29 cellular contexts compared by ENCODE assay signal in genomic region chr16:66678314-66678713, GRCh38.
"Had no signal": no experiment of that assay in that cellular context is flagged by ENCODE, and none has a peak within 500 bp of the region (broad histone marks: within the 10 kb centered on the region; RNA-seq: fewer than 3 reads in every experiment).

No MANE protein-coding gene starts in this region.

- H2AFZ ChIP-seq: hepatocyte had no signal

- H3K4me2 ChIP-seq: hepatocyte had no signal

- H3K36me3 ChIP-seq: colonic mucosa, esophagus squamous epithelium, gastrocnemius medialis, right atrium auricular region had no signal

- H3K4me1 Mint-ChIP-seq: activated naive CD8-positive, alpha-beta T cell treated with anti-CD3 and anti-CD28 coated beads, Interleukin-2, amount 50 U/mL, for 24 hours; naive thymus-derived CD4-positive, alpha-beta T cell; T-cell had no signal

- H3K4me3 ChIP-seq: body of pancreas, colonic mucosa, esophagus squamous epithelium, gastrocnemius medialis, hepatocyte, right atrium auricular region, spleen, transverse colon had no signal

- H3K9me3 Mint-ChIP-seq: activated naive CD4-positive, alpha-beta T cell treated with anti-CD3 and anti-CD28 coated beads for 36 hours; activated naive CD8-positive, alpha-beta T cell treated with anti-CD3 and anti-CD28 coated beads, Interleukin-2, amount 50 U/mL, for 24 hours; activated T-helper 1 cell treated with anti-CD3 and anti-CD28 coated beads, Interleukin-12 subunit alpha, Interleukin-12 subunit beta, Interleukin-2, Interleukin-4 antibody, amounts not matched to agents 30 ng/mL and 10 ng/mL and 1 ng/mL, durations not matched to agents 14 hours and 24 hours and 36 hours; naive thymus-derived CD4-positive, alpha-beta T cell; T-cell; T-helper 2 cell treated with Interferon-gamma antibody and Interleukin-4, amounts not matched to agents 5 μg/mL and 100 μg/mL, for 36 hours had no signal

- H3K27me3 Mint-ChIP-seq: activated naive CD8-positive, alpha-beta T cell treated with anti-CD3 and anti-CD28 coated beads, Interleukin-2, amount 50 U/mL, for 24 hours; naive thymus-derived CD4-positive, alpha-beta T cell; T-cell had no signal

- DNase-seq: activated CD4-positive, alpha-beta T cell treated with anti-CD3 and anti-CD28 coated beads for 4 hours; activated CD4-positive, alpha-beta T cell treated with anti-CD3 and anti-CD28 coated beads, Interleukin-2, amount 50 U/mL, for 48 hours; activated CD8-positive, alpha-beta memory T cell treated with anti-CD3 and anti-CD28 coated beads for 24 hours; activated CD8-positive, alpha-beta memory T cell treated with anti-CD3 and anti-CD28 coated beads, Interleukin-2, amount 50 U/mL, for 4 hours; activated effector memory CD4-positive, alpha-beta T cell treated with anti-CD3 and anti-CD28 coated beads, Interleukin-2, amount 50 U/mL, for 16 hours; activated naive CD4-positive, alpha-beta T cell treated with anti-CD3 and anti-CD28 coated beads for 36 hours; activated naive CD8-positive, alpha-beta T cell treated with anti-CD3 and anti-CD28 coated beads, Interleukin-2, amount 50 U/mL, for 24 hours; activated T-cell treated with anti-CD3 and anti-CD28 coated beads, Interleukin-2, amount 50 U/mL, for 1 hour; body of pancreas; cerebellar nuclear complex; colonic mucosa; effector CD8-positive, alpha-beta T cell; esophagus squamous epithelium; gastrocnemius medialis; kidney; left colon; midbrain; naive thymus-derived CD4-positive, alpha-beta T cell; nucleus accumbens; spleen; stimulated activated CD4-positive, alpha-beta T cell treated with anti-CD3 and anti-CD28 coated beads, Interleukin-2, amount 100 ng/mL, for 48 hours; stimulated activated naive CD4-positive, alpha-beta T cell treated with Interleukin-2 at 50 U/mL for 16 hours; T-cell; transverse colon had no signal

- H3K27ac Mint-ChIP-seq: activated naive CD4-positive, alpha-beta T cell treated with anti-CD3 and anti-CD28 coated beads for 36 hours; activated naive CD8-positive, alpha-beta T cell treated with anti-CD3 and anti-CD28 coated beads, Interleukin-2, amount 50 U/mL, for 24 hours; activated T-helper 1 cell treated with anti-CD3 and anti-CD28 coated beads, Interleukin-12 subunit alpha, Interleukin-12 subunit beta, Interleukin-2, Interleukin-4 antibody, amounts not matched to agents 30 ng/mL and 10 ng/mL and 1 ng/mL, durations not matched to agents 14 hours and 24 hours and 36 hours; naive thymus-derived CD4-positive, alpha-beta T cell; T-cell; T-helper 2 cell treated with Interferon-gamma antibody and Interleukin-4, amounts not matched to agents 5 μg/mL and 100 μg/mL, for 36 hours had no signal

- H3K36me3 Mint-ChIP-seq: naive thymus-derived CD4-positive, alpha-beta T cell; T-cell had no signal

- H3K4me3 Mint-ChIP-seq: activated naive CD4-positive, alpha-beta T cell treated with anti-CD3 and anti-CD28 coated beads for 36 hours; activated naive CD8-positive, alpha-beta T cell treated with anti-CD3 and anti-CD28 coated beads, Interleukin-2, amount 50 U/mL, for 24 hours; activated T-helper 1 cell treated with anti-CD3 and anti-CD28 coated beads, Interleukin-12 subunit alpha, Interleukin-12 subunit beta, Interleukin-2, Interleukin-4 antibody, amounts not matched to agents 30 ng/mL and 10 ng/mL and 1 ng/mL, durations not matched to agents 14 hours and 24 hours and 36 hours; naive thymus-derived CD4-positive, alpha-beta T cell; T-cell; T-helper 2 cell treated with Interferon-gamma antibody and Interleukin-4, amounts not matched to agents 5 μg/mL and 100 μg/mL, for 36 hours had no signal

- H3K9me3 ChIP-seq: body of pancreas, colonic mucosa, esophagus squamous epithelium, gastrocnemius medialis, right atrium auricular region, spleen, transverse colon had no signal

- ATAC-seq: activated naive CD8-positive, alpha-beta T cell treated with anti-CD3 and anti-CD28 coated beads, Interleukin-2, amount 50 U/mL, for 24 hours; body of pancreas; left colon; naive thymus-derived CD4-positive, alpha-beta T cell; T-cell had no signal

- H3K27ac ChIP-seq: body of pancreas, colonic mucosa, epithelial cell of prostate, esophagus squamous epithelium, gastrocnemius medialis, hepatocyte, right atrium auricular region, spleen, transverse colon had no signal

- H3K4me1 ChIP-seq: colonic mucosa, esophagus squamous epithelium, right atrium auricular region, spleen had no signal

- H3K27me3 ChIP-seq: body of pancreas, colonic mucosa, esophagus squamous epithelium, gastrocnemius medialis, hepatocyte, right atrium auricular region, spleen, transverse colon had no signal
